Comparison of ENCODE assay signal across 1 cellular context in genomic region chr9:132977626-132978450, GRCh38.
TF ChIP-seq lines count a peak whose summit lies in the region.

No MANE protein-coding gene starts in this region.

TF ChIP-seq in GM12878, 131 proteins besides CTCF, POLR2A, EP300 and RAD21 (continued from another document):
- TF ChIP-seq RB1 (IDR thresholded peaks at IDR 0.05; ENCODE audit: borderline replicate concordance) = no peak
- TF ChIP-seq CHD1 (IDR thresholded peaks at IDR 0.05; ENCODE audit: low read depth, low read length) = no peak
- no peak for TF ChIP-seq IRF5 (IDR thresholded peaks at IDR 0.05; ENCODE audit: borderline replicate concordance)
- peak; percentile 65; the same call in 1 of the 2 replicates for TF ChIP-seq SMARCA5 (IDR thresholded peaks at IDR 0.05)
- TF ChIP-seq FOS (IDR thresholded peaks at IDR 0.05; ENCODE audit: borderline replicate concordance, extremely low read depth, insufficient read length) = no peak
- no peak for TF ChIP-seq KAT2A (conservative IDR thresholded peaks at IDR 0.05; ENCODE audit: control insufficient read depth, low read depth, low read length)
- TF ChIP-seq NRF1 (conservative IDR thresholded peaks at IDR 0.05; ENCODE audit: low read depth, low read length) = no peak
- TF ChIP-seq ZNF592 (IDR thresholded peaks at IDR 0.05) = no peak
- no peak for TF ChIP-seq MXI1 (IDR thresholded peaks at IDR 0.05; ENCODE audit: low read depth, low read length)
- TF ChIP-seq NKRF (conservative IDR thresholded peaks at IDR 0.05) = no peak
- peak; percentile 45; the same call in 1 of the 2 replicates for TF ChIP-seq NR2F1 (conservative IDR thresholded peaks at IDR 0.05)
- no peak for TF ChIP-seq SUPT20H (IDR thresholded peaks at IDR 0.05; ENCODE audit: borderline replicate concordance, control insufficient read depth, low read depth, low read length)
- peak; percentile 23; the same call in 1 of the 2 replicates for TF ChIP-seq NR2C1 (IDR thresholded peaks at IDR 0.05)
- no peak for TF ChIP-seq SREBF1 (IDR thresholded peaks at IDR 0.05; ENCODE audit: low read length)
- TF ChIP-seq ESRRA (IDR thresholded peaks at IDR 0.05; ENCODE audit: low read length) = 0 out of 2 replicates have a peak, but pooled peaks have one; percentile 24
- no peak for TF ChIP-seq RFX5 (IDR thresholded peaks at IDR 0.05; ENCODE audit: low read depth, low read length)
- peak; percentile 59; the same call in 1 of the 2 replicates for TF ChIP-seq YY1 (IDR thresholded peaks at IDR 0.05; ENCODE audit: low read depth, low read length)
- no peak for TF ChIP-seq SIN3A (IDR thresholded peaks at IDR 0.05; ENCODE audit: low read depth, low read length)
- TF ChIP-seq E2F8 (IDR thresholded peaks at IDR 0.05; ENCODE audit: low read depth, partially characterized antibody) = no peak
- no peak for TF ChIP-seq SKIL (IDR thresholded peaks at IDR 0.05; ENCODE audit: low read depth, poor library complexity, severe bottlenecking)
